In the genomic region with DNA sequence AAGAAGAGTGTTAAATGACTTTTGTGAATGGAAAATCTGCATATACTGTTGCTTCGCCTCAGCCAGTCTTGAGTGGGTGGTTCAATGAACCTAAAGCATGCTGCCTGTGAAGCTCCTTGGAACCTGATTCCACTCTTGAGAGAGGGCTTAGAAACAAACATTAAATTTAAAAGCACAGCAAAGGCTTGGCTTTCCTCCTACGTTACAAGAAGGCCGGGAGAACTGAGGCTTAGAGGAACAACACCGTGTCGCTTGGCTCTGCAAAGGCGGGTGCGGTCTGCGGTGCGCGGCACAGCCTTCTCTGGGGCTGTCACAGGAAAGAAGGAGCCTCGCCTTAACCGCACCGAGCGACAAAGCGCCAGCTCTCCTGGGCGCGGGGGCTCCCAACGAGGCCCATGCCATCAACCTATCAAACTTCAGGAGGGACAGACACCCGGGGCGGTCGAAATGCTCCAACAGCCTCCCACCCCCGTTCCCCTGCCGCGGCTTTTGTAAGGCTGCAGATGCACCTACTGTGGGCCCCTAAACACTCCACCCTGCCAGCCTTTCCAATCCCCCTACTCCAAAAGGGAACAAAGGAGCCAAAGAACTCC, we compare ENCODE assay signal across 7 cellular contexts. TPM values are rescaled to one million over a fixed set of nuclear protein-coding genes. Genes with fewer than 3 reads are reported as not detected.
DNase-seq lines count a peak whose midpoint lies in the region; ATAC-seq lines count a peak whose summit lies in the region.

No MANE protein-coding gene starts in this region.

- ATAC-seq in GM18519 (IDR thresholded peaks at IDR 0.05; ENCODE audit: low FRiP score, unreplicated experiment), result peak; percentile 40
- ATAC-seq in HG02938 (IDR thresholded peaks at IDR 0.05; ENCODE audit: unreplicated experiment), result peak; percentile 44
- peak; percentile 74 for ATAC-seq in activated CD4-positive, CD25-positive, alpha-beta regulatory T cell treated with anti-CD3 and anti-CD28 coated beads, Interleukin-2, amount 50 U/mL, for 24 hours
- ATAC-seq in left lobe of liver, result peak; percentile 57

- DNase-seq in NCI-H2107 treated with DMSO at 0.1 percent for 48 hours (lab: John Stamatoyannopoulos, UW; ENCODE audit: unreplicated experiment) (peak; percentile 61), cerebellar cortex (ENCODE audit: low spot score) (peak; percentile 66), left lobe of liver (ENCODE audit: low spot score) (peak; percentile 65)
- DNase-seq in stimulated activated CD4-positive, alpha-beta T cell treated with anti-CD3 and anti-CD28 coated beads, Interleukin-4, amount 100 ng/mL, for 1 hour, result peak; percentile 70

RNA-seq across cellular contexts. Expression of a gene that starts 0.8 kb away (rescaled TPM):
- 23.2 TPM for total RNA-seq in left lobe of liver

Comparison
In these comparisons a context has a peak if more than half of its experiments do, and no peak if none do; other contexts are left out.
1. Peak in every context shown above with its lines: DNase-seq and ATAC-seq.